26 cellular contexts compared by ENCODE assay signal in the genomic region with DNA sequence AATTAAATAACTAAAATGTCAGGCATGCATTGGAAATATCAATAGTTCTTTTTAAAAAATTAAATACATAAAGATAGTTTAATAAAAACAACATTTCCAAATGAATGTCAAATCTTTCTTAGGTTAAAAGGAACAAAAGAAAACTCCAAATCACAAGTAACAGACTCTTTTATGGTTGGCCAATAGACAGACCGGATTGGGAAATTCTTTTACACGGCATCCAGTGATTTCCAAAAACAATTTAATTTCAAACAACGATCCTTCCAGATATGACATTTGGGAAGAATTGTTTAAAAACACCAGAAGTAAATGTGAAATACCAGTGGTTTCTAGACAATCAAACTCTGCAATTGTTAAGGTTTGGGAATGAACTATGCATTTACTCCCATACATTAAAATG. TPM values are rescaled to one million over a fixed set of nuclear protein-coding genes. Genes with fewer than 3 reads are reported as not detected.
"Had no signal": no experiment of that assay in that cellular context is flagged by ENCODE, and none has a peak within 500 bp of the region (broad histone marks: within the 10 kb centered on the region; RNA-seq: fewer than 3 reads in every experiment).

No MANE protein-coding gene starts in this region.

- H3K9me3 Mint-ChIP-seq: activated T-cell treated with anti-CD3 and anti-CD28 coated beads, Interleukin-2, amount 50 U/mL, for 4 hours; activated T-helper 2 cell treated with anti-CD3 and anti-CD28 coated beads, Interferon-gamma antibody, Interleukin-2, Interleukin-4, amounts not matched to agents 10 μg/mL and 5 μg/mL and 100 μg/mL, durations not matched to agents 14 hours and 24 hours and 36 hours; brain; T-helper 1 cell treated with Interleukin-12 subunit alpha and Interleukin-12 subunit beta and Interleukin-4 antibody, amounts not matched to agents 30 μg/mL and 1 μg/mL, for 36 hours had no signal

- FAIRE-seq: pancreas had no signal

- H3K27me3 Mint-ChIP-seq: brain had no signal

- H3K27me3 ChIP-seq: pancreas, right atrium auricular region, thyroid gland, upper lobe of right lung had no signal

- H3K36me3 ChIP-seq: pancreas, right atrium auricular region, thyroid gland, upper lobe of right lung had no signal

- H3K4me3 ChIP-seq: lung, pancreas, psoas muscle, right atrium auricular region, thyroid gland, upper lobe of right lung had no signal

- H3K4me1 ChIP-seq: pancreas, psoas muscle, right atrium auricular region had no signal

- H3K4me3 Mint-ChIP-seq: activated T-cell treated with anti-CD3 and anti-CD28 coated beads, Interleukin-2, amount 50 U/mL, for 4 hours; brain; natural killer cell; T-helper 1 cell treated with Interleukin-12 subunit alpha and Interleukin-12 subunit beta and Interleukin-4 antibody, amounts not matched to agents 30 μg/mL and 1 μg/mL, for 36 hours; WTC11 had no signal

- ATAC-seq: activated T-cell treated with anti-CD3 and anti-CD28 coated beads, Interleukin-2, amount 50 U/mL, for 4 hours; left lobe of liver; natural killer cell; pancreas; psoas muscle; stimulated activated naive CD8-positive, alpha-beta T cell treated with anti-CD3 and anti-CD28 coated beads, Interleukin-15, Interleukin-2, amounts not matched to agents 100 U/mL and 50 U/mL, for 24 hours; upper lobe of right lung; WTC11 had no signal

- H3K27ac Mint-ChIP-seq: activated T-helper 2 cell treated with anti-CD3 and anti-CD28 coated beads, Interferon-gamma antibody, Interleukin-2, Interleukin-4, amounts not matched to agents 10 μg/mL and 5 μg/mL and 100 μg/mL, durations not matched to agents 14 hours and 24 hours and 36 hours; natural killer cell; T-helper 1 cell treated with Interleukin-12 subunit alpha and Interleukin-12 subunit beta and Interleukin-4 antibody, amounts not matched to agents 30 μg/mL and 1 μg/mL, for 36 hours; WTC11 had no signal

- DNase-seq: activated CD4-positive, alpha-beta T cell treated with anti-CD3 and anti-CD28 coated beads, Interleukin-2, amount 50 U/mL, for 4 hours; activated CD8-positive, alpha-beta memory T cell treated with anti-CD3 and anti-CD28 coated beads, Interleukin-2, amount 50 U/mL, for 48 hours; activated naive CD4-positive, alpha-beta T cell; activated T-cell treated with anti-CD3 and anti-CD28 coated beads, Interleukin-2, amount 50 U/mL, for 4 hours; anterior cingulate cortex; caudate nucleus; effector memory CD4-positive, alpha-beta T cell; foreskin melanocyte; natural killer cell; pancreas; psoas muscle; stimulated activated CD4-positive, alpha-beta T cell treated with anti-CD3 and anti-CD28 coated beads, Interleukin-12 subunit alpha, Interleukin-12 subunit beta, amount 100 ng/mL, for 4 hours; stimulated activated CD4-positive, alpha-beta T cell treated with anti-CD3 and anti-CD28 coated beads, Interleukin-4, amount 100 ng/mL, for 4 hours; stimulated activated naive CD8-positive, alpha-beta T cell treated with anti-CD3 and anti-CD28 coated beads, Interleukin-15, Interleukin-2, amounts not matched to agents 100 U/mL and 50 U/mL, for 24 hours; T1000; thyroid gland; upper lobe of right lung had no signal

- H3K27ac ChIP-seq: psoas muscle, upper lobe of right lung had no signal

- H3K9me3 ChIP-seq: pancreas, psoas muscle, right atrium auricular region, thyroid gland, upper lobe of right lung had no signal

- H3K36me3 Mint-ChIP-seq: brain, natural killer cell, WTC11 had no signal

- H3K4me1 Mint-ChIP-seq: natural killer cell had no signal

RNA-seq across cellular contexts. Expression of a gene that starts 32.8 kb away (rescaled TPM):
- total RNA-seq: activated CD8-positive, alpha-beta memory T cell treated with anti-CD3 and anti-CD28 coated beads for 36 hours; activated T-helper 2 cell treated with anti-CD3 and anti-CD28 coated beads, Interferon-gamma antibody, Interleukin-2, Interleukin-4, amounts not matched to agents 10 μg/mL and 5 μg/mL and 100 μg/mL, durations not matched to agents 14 hours and 24 hours and 36 hours; esophagus mucosa; right atrium auricular region; upper lobe of right lung; WTC11 had no signal
